14 cellular contexts compared by ENCODE assay signal in genomic region chr15:99453646-99454045, GRCh38.
DNase-seq lines count a peak whose midpoint lies in the region; ATAC-seq, FAIRE-seq and TF ChIP-seq lines count a peak whose summit lies in the region.
"Had no signal": no experiment of that assay in that cellular context is flagged by ENCODE, and none has a peak within 500 bp of the region (broad histone marks: within the 10 kb centered on the region; RNA-seq: fewer than 3 reads in every experiment).

No MANE protein-coding gene starts in this region.

- TF ChIP-seq CTCF in Calu3 (IDR thresholded peaks at IDR 0.05; ENCODE audit: unreplicated experiment) (no peak), HepG2 (CRISPR knock-in tag; IDR thresholded peaks at IDR 0.05) (no peak)

- no peak for FAIRE-seq in HepG2 (lab: Jason Lieb, UNC)
- FAIRE-seq: RCC 7860 had no signal

- peak overlapping the region; percentile 75 for H3K27ac Mint-ChIP-seq in Calu3 (ENCODE audit: unreplicated experiment)
- H3K27ac Mint-ChIP-seq: activated T-helper 2 cell treated with anti-CD3 and anti-CD28 coated beads, Interferon-gamma antibody, Interleukin-2, Interleukin-4, amounts not matched to agents 10 μg/mL and 5 μg/mL and 100 μg/mL, durations not matched to agents 14 hours and 24 hours and 36 hours; T-helper 17 cell had no signal

- no peak overlapping the region for H3K9ac ChIP-seq in HepG2 (ENCODE audit: insufficient read depth, low read depth, low read length)

- H3K79me2 ChIP-seq in HepG2 (ENCODE audit: insufficient read depth, low read length) = no peaks in the 10 kb centered on the region

- no peak for TF ChIP-seq POLR2A in HepG2 (IDR thresholded peaks at IDR 0.05; ENCODE audit: insufficient read depth in 1 of 2, low read depth in 2 of 2, low read length in 2 of 2)

- H3K36me3 ChIP-seq in HepG2 (replicated peaks in 1 of 2; ENCODE audit: control insufficient read depth in 1 of 2, insufficient read depth in 2 of 2, low read length in 2 of 2) = no peaks in the 10 kb centered on the region
- H3K36me3 ChIP-seq: ovary had no signal

- no TSS peak for BruUV-seq in Calu3 (replicated peaks; lab: Mats Ljungman, UMichigan)
- no TSS peak for BruUV-seq in HepG2 (replicated peaks; lab: Mats Ljungman, UMichigan)

- H3K27ac ChIP-seq in angular gyrus (ENCODE audit: low read depth, low read length) (peak overlapping the region; percentile 84), HepG2 (ENCODE audit: extremely low read length, insufficient read depth, low read length) (no peak overlapping the region)
- H3K27ac ChIP-seq: ovary had no signal

- H3K4me1 ChIP-seq in HepG2 (ENCODE audit: insufficient read depth, low read length) = peaks cover 45% of the 10 kb centered on the region

- intact Hi-C loops in Calu3 (cut with micrococcal nuclease; ENCODE audit: unreplicated experiment) (no loop called here), HepG2 (cut with micrococcal nuclease; ENCODE audit: unreplicated experiment) (loop anchor here (1.0 kb wide), 1 partner anchor 19 kb away; no protein-coding TSS in a partner anchor)

- no peak overlapping the region for H3K4me3 Mint-ChIP-seq in Calu3 (ENCODE audit: low read depth, unreplicated experiment)
- H3K4me3 Mint-ChIP-seq: T-helper 17 cell had no signal

- no peak for ATAC-seq in HepG2
- ATAC-seq in HG02798 (IDR thresholded peaks at IDR 0.05; ENCODE audit: poor library complexity, unreplicated experiment) = no peak
- ATAC-seq in GM18519 (IDR thresholded peaks at IDR 0.05; ENCODE audit: low FRiP score, unreplicated experiment) = no peak
- ATAC-seq: T-helper 17 cell had no signal

- peaks cover 10% of the 10 kb centered on the region for H3K36me3 Mint-ChIP-seq in Calu3 (ENCODE audit: insufficient read depth, unreplicated experiment)

- peaks cover 3 to 42% of the 10 kb centered on the region in 2 experiments for H3K27me3 ChIP-seq in HepG2 (ENCODE audit: control insufficient read depth in 1 of 2, insufficient read depth in 2 of 2, low read length in 2 of 2)
- H3K27me3 ChIP-seq: ovary had no signal

- TF ChIP-seq RAD21 in HepG2 (CRISPR knock-in tag; IDR thresholded peaks at IDR 0.05) = no peak

- H3K4me1 Mint-ChIP-seq in Calu3 (ENCODE audit: low read depth, unreplicated experiment) = peaks cover 56% of the 10 kb centered on the region

- H3K9me3 ChIP-seq in HepG2 (ENCODE audit: low read length) = no peaks in the 10 kb centered on the region
- H3K9me3 ChIP-seq: ovary had no signal

- peaks cover 5% of the 10 kb centered on the region for H3K9me3 Mint-ChIP-seq in Calu3 (ENCODE audit: low read depth, unreplicated experiment)

- H3K27me3 Mint-ChIP-seq in Calu3 (ENCODE audit: unreplicated experiment) = no peaks in the 10 kb centered on the region

- H3K4me3 ChIP-seq in HepG2 (replicated peaks in 1 of 3; ENCODE audit: insufficient read depth in 1 of 3, low read depth in 2 of 3, low read length in 3 of 3) = no peak overlapping the region
- H3K4me3 ChIP-seq: ovary had no signal

- in situ Hi-C loops in HepG2 (cut with HindIII; ENCODE audit: extremely low pct_ligation_motif_present, low pct_unique_long_range_greater_than_20kb) = no loop called here

- no peaks in the 10 kb centered on the region for H4K20me1 ChIP-seq in HepG2 (ENCODE audit: insufficient read depth, low read length)

- DNase-seq in Calu3 (no peak), HepG2 (ENCODE audit: low spot score) (no peak), NCI-H510A (lab: John Stamatoyannopoulos, UW) (no peak), EL (no peak)
- DNase-seq in stimulated activated CD8-positive, alpha-beta memory T cell treated with anti-CD3 and anti-CD28 coated beads, Interleukin-4, amount 100 ng/mL, for 48 hours = peak; percentile 14
- DNase-seq: activated CD4-positive, alpha-beta T cell treated with anti-CD3 and anti-CD28 coated beads for 4 hours; NCI-H524; T-helper 17 cell had no signal

- POLR2A ChIA-PET in HepG2 (lab: Yijun Ruan, JAX) = interaction anchor here (1.5 kb wide), 1 partner anchor 33 kb away, joined by 4 read pairs; no protein-coding TSS in a partner anchor

- TF ChIP-seq EP300 in HepG2 (IDR thresholded peaks at IDR 0.05; ENCODE audit: low read depth in 2 of 2, low read length in 2 of 2) = no peak
- TF ChIP-seq EP300 in HepG2 (CRISPR knock-in tag; IDR thresholded peaks at IDR 0.05; ENCODE audit: borderline replicate concordance) = no peak

- CTCF ChIA-PET in Calu3 (lab: Charles Lee) (no interaction called here), HepG2 (lab: Yijun Ruan, JAX; ENCODE audit: low intra/inter-chr PET ratio, low total read pairs) (no interaction called here)

- H3K4me2 ChIP-seq in HepG2 (ENCODE audit: low read depth, low read length) = peak overlapping the region; percentile 77; the same call in 1 of the 2 replicates

- WGBS in HepG2 (ENCODE audit: low lambda C conversion rate) = 67% methylated on average over 3 of the region's 6 CpGs

- H2AFZ ChIP-seq in HepG2 (ENCODE audit: low read length) = no peak overlapping the region

TF ChIP-seq in HepG2, 621 proteins besides CTCF, POLR2A, EP300 and RAD21:
- TF ChIP-seq SALL1 (CRISPR knock-in tag; IDR thresholded peaks at IDR 0.05) (0 out of 2 replicates have a peak, but pooled peaks have one; percentile 1), MAFF (IDR thresholded peaks at IDR 0.05; ENCODE audit: low read depth, low read length) (no peak)
